In the genomic region with DNA sequence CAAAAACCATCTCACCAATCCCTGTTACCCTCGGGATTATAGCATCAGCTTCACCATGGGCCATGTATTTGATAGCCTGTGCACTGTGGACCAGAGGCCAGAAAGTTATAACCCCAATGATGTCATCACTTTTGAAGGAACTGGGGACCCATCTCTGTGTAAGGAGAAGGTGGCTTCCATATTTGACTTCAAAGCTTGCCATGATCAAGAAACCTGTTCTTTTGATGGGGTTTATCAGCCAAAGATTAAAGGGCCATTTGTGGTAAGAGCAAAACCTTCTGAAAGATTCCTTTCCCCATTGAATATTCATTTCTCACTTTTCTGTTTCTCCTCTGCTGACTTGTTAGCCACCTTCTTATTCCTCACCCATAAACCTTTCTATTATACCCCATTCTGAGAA, we compare ENCODE assay signal across 24 cellular contexts. TPM values are rescaled to one million over a fixed set of nuclear protein-coding genes. Genes with fewer than 3 reads are reported as not detected.
"Had no signal": no experiment of that assay in that cellular context is flagged by ENCODE, and none has a peak within 500 bp of the region (broad histone marks: within the 10 kb centered on the region; RNA-seq: fewer than 3 reads in every experiment).

No MANE protein-coding gene starts in this region.

- H3K4me2 ChIP-seq: SK-N-SH had no signal

- DNase-seq: IMR-90, KBM-7, NCI-H1092, NCI-H1105 treated with DMSO at 0.1 percent for 48 hours, NCI-H1417 treated with DMSO at 0.1 percent for 48 hours, NCI-H187, NCI-H2029, NCI-H2081 treated with DMSO at 0.1 percent for 48 hours, NCI-H2171, NCI-H226, NCI-H446, NCI-H510A, NCI-H524 treated with DMSO at 0.1 percent for 48 hours, NCI-H69, NCI-H774, Right ventricle myocardium superior, RPMI8226, SIG-M5, SK-N-SH, SW 1271 had no signal

- FAIRE-seq: RCC 7860 had no signal

- H3K9me3 ChIP-seq: SK-N-SH had no signal

- H3K9ac ChIP-seq: SK-N-SH had no signal

RNA-seq across cellular contexts. Expression of gene ENTPD3, which starts 35.9 kb away (rescaled TPM):
- total RNA-seq: HT-29, IMR-90, LHCN-M2, SK-MEL-5 had no signal
- polyA plus RNA-seq: IMR-90 had no signal
